In the genomic region with DNA sequence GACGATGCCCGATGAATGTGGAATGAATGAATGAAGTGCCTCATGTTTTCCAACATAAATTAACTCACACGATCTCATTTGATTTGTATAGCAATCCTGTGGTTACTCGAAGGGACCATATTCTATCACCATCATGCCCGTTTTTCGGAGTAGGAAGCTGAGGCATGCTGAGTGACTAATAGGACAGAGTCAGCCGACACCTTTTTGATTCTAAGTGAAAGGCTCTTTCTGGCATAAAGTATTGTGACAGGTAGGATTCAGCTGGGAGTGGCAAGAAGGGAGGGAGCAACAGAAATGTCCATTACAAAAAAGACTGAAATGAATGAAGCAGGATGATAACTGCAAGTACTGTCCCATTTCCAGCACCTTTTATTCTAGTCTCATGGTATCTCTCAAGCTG, we compare ENCODE assay signal across 31 cellular contexts. TPM values are rescaled to one million over a fixed set of nuclear protein-coding genes. Genes with fewer than 3 reads are reported as not detected.
"Had no signal": no experiment of that assay in that cellular context is flagged by ENCODE, and none has a peak within 500 bp of the region (broad histone marks: within the 10 kb centered on the region; RNA-seq: fewer than 3 reads in every experiment).

No MANE protein-coding gene starts in this region.

- H3K9me3 Mint-ChIP-seq: activated naive CD4-positive, alpha-beta T cell treated with anti-CD3 and anti-CD28 coated beads, Interleukin-2, amount 10 ng/mL, durations not matched to agents 7 days and 5 days; activated T-helper 1 cell treated with anti-CD3 and anti-CD28 coated beads, Interleukin-12 subunit alpha, Interleukin-12 subunit beta, Interleukin-2, Interleukin-4 antibody, amounts not matched to agents 30 ng/mL and 10 ng/mL and 1 ng/mL, durations not matched to agents 14 hours and 24 hours and 36 hours; dendritic cell treated with granulocyte-macrophage colony-stimulating factor and Interleukin-4, amounts not matched to agents 40 ng/mL and 50 ng/mL, for 4 days; immature natural killer cell; naive thymus-derived CD4-positive, alpha-beta T cell; stimulated activated naive CD8-positive, alpha-beta T cell treated with anti-CD3 and anti-CD28 coated beads, Interleukin-15, Interleukin-2, amounts not matched to agents 100 ng/mL and 50 ng/mL, for 24 hours had no signal

- H3K9me3 ChIP-seq: gastroesophageal sphincter, lower lobe of right lung, ovary, prostate gland, tibial artery had no signal

- DNase-seq: activated CD4-positive, alpha-beta T cell treated with anti-CD3 and anti-CD28 coated beads for 36 hours; activated CD4-positive, CD25-positive, alpha-beta regulatory T cell; activated gamma-delta T cell; activated naive CD4-positive, alpha-beta T cell treated with anti-CD3 and anti-CD28 coated beads, Interleukin-2, amount 10 ng/mL, durations not matched to agents 7 days and 5 days; activated T-cell treated with anti-CD3 and anti-CD28 coated beads for 4 hours; amniotic stem cell; brain microvascular endothelial cell; central memory CD4-positive, alpha-beta T cell; effector CD4-positive, alpha-beta T cell; hippocampal formation; immature natural killer cell; lower lobe of right lung; naive thymus-derived CD4-positive, alpha-beta T cell; ovary; retina; stimulated activated CD4-positive, alpha-beta T cell treated with anti-CD3 and anti-CD28 coated beads, Interleukin-12 subunit alpha, Interleukin-12 subunit beta, amount 100 ng/mL, for 4 hours; stimulated activated CD4-positive, alpha-beta T cell treated with anti-CD3 and anti-CD28 coated beads, Interleukin-4, amount 100 ng/mL, for 1 hour; T-helper 2 cell; tibial artery had no signal

- H3K27ac Mint-ChIP-seq: activated CD4-positive, alpha-beta T cell treated with anti-CD3 and anti-CD28 coated beads for 36 hours; activated naive CD4-positive, alpha-beta T cell treated with anti-CD3 and anti-CD28 coated beads, Interleukin-2, amount 10 ng/mL, durations not matched to agents 7 days and 5 days; activated T-helper 1 cell treated with anti-CD3 and anti-CD28 coated beads, Interleukin-12 subunit alpha, Interleukin-12 subunit beta, Interleukin-2, Interleukin-4 antibody, amounts not matched to agents 30 ng/mL and 10 ng/mL and 1 ng/mL, durations not matched to agents 14 hours and 24 hours and 36 hours; dendritic cell treated with granulocyte-macrophage colony-stimulating factor and Interleukin-4, amounts not matched to agents 40 ng/mL and 50 ng/mL, for 4 days; stimulated activated naive CD8-positive, alpha-beta T cell treated with anti-CD3 and anti-CD28 coated beads, Interleukin-15, Interleukin-2, amounts not matched to agents 100 ng/mL and 50 ng/mL, for 24 hours had no signal

- H3K27me3 ChIP-seq: brain microvascular endothelial cell, gastroesophageal sphincter, ovary, tibial artery had no signal

- H3K4me3 Mint-ChIP-seq: activated CD4-positive, alpha-beta T cell treated with anti-CD3 and anti-CD28 coated beads for 36 hours; activated naive CD4-positive, alpha-beta T cell treated with anti-CD3 and anti-CD28 coated beads, Interleukin-2, amount 10 ng/mL, durations not matched to agents 7 days and 5 days; activated T-helper 1 cell treated with anti-CD3 and anti-CD28 coated beads, Interleukin-12 subunit alpha, Interleukin-12 subunit beta, Interleukin-2, Interleukin-4 antibody, amounts not matched to agents 30 ng/mL and 10 ng/mL and 1 ng/mL, durations not matched to agents 14 hours and 24 hours and 36 hours; dendritic cell treated with granulocyte-macrophage colony-stimulating factor and Interleukin-4, amounts not matched to agents 40 ng/mL and 50 ng/mL, for 4 days; immature natural killer cell; naive thymus-derived CD4-positive, alpha-beta T cell; stimulated activated naive CD8-positive, alpha-beta T cell treated with anti-CD3 and anti-CD28 coated beads, Interleukin-15, Interleukin-2, amounts not matched to agents 100 ng/mL and 50 ng/mL, for 24 hours had no signal

- H3K4me1 ChIP-seq: lower lobe of right lung had no signal

- H3K4me3 ChIP-seq: gastroesophageal sphincter, lower lobe of right lung, ovary, prostate gland, skin epidermis, tibial artery had no signal

- H3K27me3 Mint-ChIP-seq: activated CD4-positive, alpha-beta T cell treated with anti-CD3 and anti-CD28 coated beads for 36 hours; activated naive CD4-positive, alpha-beta T cell treated with anti-CD3 and anti-CD28 coated beads, Interleukin-2, amount 10 ng/mL, durations not matched to agents 7 days and 5 days; dendritic cell treated with granulocyte-macrophage colony-stimulating factor and Interleukin-4, amounts not matched to agents 40 ng/mL and 50 ng/mL, for 4 days; naive thymus-derived CD4-positive, alpha-beta T cell; stimulated activated naive CD8-positive, alpha-beta T cell treated with anti-CD3 and anti-CD28 coated beads, Interleukin-15, Interleukin-2, amounts not matched to agents 100 ng/mL and 50 ng/mL, for 24 hours had no signal

- ATAC-seq: activated CD4-positive, alpha-beta T cell treated with anti-CD3 and anti-CD28 coated beads for 36 hours; gastroesophageal sphincter; left lobe of liver; lower lobe of right lung; naive thymus-derived CD4-positive, alpha-beta T cell; sciatic nerve had no signal

- FAIRE-seq: astrocyte had no signal

- H3K4me1 Mint-ChIP-seq: activated CD4-positive, alpha-beta T cell treated with anti-CD3 and anti-CD28 coated beads for 36 hours; activated naive CD4-positive, alpha-beta T cell treated with anti-CD3 and anti-CD28 coated beads, Interleukin-2, amount 10 ng/mL, durations not matched to agents 7 days and 5 days had no signal

- H3K36me3 ChIP-seq: brain microvascular endothelial cell, ovary, prostate gland had no signal

- H3K27ac ChIP-seq: brain microvascular endothelial cell, gastroesophageal sphincter, lower lobe of right lung, ovary, prostate gland, skin epidermis had no signal

RNA-seq across cellular contexts. Expression of a gene that starts 55.7 kb away (rescaled TPM):
- total RNA-seq: fibroblast of lung; fibroblast of villous mesenchyme; left lobe of liver; naive thymus-derived CD4-positive, alpha-beta T cell; ovary had no signal
- polyA plus RNA-seq: fibroblast of lung; immature natural killer cell; naive thymus-derived CD4-positive, alpha-beta T cell; neural cell had no signal
